Comparison of ENCODE assay signal across 1 cellular context in genomic region chr22:17980013-17980510, GRCh38.
TF ChIP-seq lines count a peak whose summit lies in the region.

No MANE protein-coding gene starts in this region.

TF ChIP-seq in GM23338, 12 proteins besides CTCF, POLR2A, EP300 and RAD21 (continued from another document):
- TF ChIP-seq ZNF462 (CRISPR knock-in tag; IDR thresholded peaks at IDR 0.05), result no peak
- TF ChIP-seq EZH2phosphoT487 (IDR thresholded peaks at IDR 0.05; ENCODE audit: unreplicated experiment), result no peak
- no peak for TF ChIP-seq POLR2AphosphoS5 (IDR thresholded peaks at IDR 0.05; ENCODE audit: low read depth)
- no peak for TF ChIP-seq NANOG (IDR thresholded peaks at IDR 0.05; ENCODE audit: borderline replicate concordance)
